In the genomic region with DNA sequence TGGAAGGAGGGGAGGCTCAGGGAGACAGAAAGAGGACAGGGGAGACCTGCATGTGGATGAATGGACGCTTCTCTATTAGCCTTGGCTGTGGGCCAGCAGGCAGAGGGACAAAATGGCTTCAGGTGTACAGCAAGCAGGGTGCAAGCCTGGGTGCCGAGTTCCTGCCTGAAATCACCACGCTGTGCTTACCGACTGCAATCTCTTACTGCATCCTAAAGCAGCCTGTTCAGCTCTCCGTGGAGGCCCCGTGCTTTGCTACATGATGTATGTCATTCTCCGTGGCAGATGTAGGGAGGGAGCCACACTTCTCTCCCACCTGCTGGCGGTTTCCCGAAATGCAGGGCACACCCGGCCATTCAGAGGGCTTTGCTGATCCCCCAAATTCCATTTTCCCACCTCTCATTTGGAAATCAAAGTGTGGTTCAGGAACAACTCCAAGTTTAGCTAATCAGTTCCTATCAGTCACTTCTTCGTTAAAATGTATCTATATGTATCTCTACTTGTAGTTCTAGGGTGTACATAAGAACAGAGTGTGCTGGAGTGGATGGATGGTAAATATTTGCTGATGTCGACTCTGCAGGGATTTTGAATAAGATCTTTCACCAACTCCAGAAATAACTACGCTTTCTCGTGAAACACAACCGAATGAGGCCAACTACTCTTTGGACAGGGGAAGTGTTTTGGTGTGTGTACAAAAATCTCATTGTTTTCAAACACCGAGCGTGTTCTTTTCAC, we compare ENCODE assay signal across 2 cellular contexts.
TF ChIP-seq lines count a peak whose summit lies in the region.

No MANE protein-coding gene starts in this region.

TF ChIP-seq in HCT116, 20 proteins besides CTCF, POLR2A, EP300 and RAD21 (continued from another document):
- TF ChIP-seq, protein P1, sequence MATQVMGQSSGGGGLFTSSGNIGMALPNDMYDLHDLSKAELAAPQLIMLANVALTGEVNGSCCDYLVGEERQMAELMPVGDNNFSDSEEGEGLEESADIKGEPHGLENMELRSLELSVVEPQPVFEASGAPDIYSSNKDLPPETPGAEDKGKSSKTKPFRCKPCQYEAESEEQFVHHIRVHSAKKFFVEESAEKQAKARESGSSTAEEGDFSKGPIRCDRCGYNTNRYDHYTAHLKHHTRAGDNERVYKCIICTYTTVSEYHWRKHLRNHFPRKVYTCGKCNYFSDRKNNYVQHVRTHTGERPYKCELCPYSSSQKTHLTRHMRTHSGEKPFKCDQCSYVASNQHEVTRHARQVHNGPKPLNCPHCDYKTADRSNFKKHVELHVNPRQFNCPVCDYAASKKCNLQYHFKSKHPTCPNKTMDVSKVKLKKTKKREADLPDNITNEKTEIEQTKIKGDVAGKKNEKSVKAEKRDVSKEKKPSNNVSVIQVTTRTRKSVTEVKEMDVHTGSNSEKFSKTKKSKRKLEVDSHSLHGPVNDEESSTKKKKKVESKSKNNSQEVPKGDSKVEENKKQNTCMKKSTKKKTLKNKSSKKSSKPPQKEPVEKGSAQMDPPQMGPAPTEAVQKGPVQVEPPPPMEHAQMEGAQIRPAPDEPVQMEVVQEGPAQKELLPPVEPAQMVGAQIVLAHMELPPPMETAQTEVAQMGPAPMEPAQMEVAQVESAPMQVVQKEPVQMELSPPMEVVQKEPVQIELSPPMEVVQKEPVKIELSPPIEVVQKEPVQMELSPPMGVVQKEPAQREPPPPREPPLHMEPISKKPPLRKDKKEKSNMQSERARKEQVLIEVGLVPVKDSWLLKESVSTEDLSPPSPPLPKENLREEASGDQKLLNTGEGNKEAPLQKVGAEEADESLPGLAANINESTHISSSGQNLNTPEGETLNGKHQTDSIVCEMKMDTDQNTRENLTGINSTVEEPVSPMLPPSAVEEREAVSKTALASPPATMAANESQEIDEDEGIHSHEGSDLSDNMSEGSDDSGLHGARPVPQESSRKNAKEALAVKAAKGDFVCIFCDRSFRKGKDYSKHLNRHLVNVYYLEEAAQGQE (IDR thresholded peaks at IDR 0.05; ENCODE audit: low read depth), result no peak
- TF ChIP-seq POLR2AphosphoS5 (IDR thresholded peaks at IDR 0.05; ENCODE audit: low read depth, low read length) (no peak), CBX3 (IDR thresholded peaks at IDR 0.05; ENCODE audit: low read depth) (no peak), CEBPB (IDR thresholded peaks at IDR 0.05; ENCODE audit: low read depth) (no peak), JUND (IDR thresholded peaks at IDR 0.05) (no peak), ELF1 (IDR thresholded peaks at IDR 0.05; ENCODE audit: borderline replicate concordance, low read depth) (no peak)

TF ChIP-seq in neural cell, 6 proteins besides CTCF, POLR2A, EP300 and RAD21:
- TF ChIP-seq, protein P1 (IDR thresholded peaks at IDR 0.05; ENCODE audit: borderline replicate concordance), result peak; percentile 41
- TF ChIP-seq SMC3 (conservative IDR thresholded peaks at IDR 0.05; ENCODE audit: poor library complexity), result peak; percentile 71
- peak; percentile 42 for TF ChIP-seq TAF1 (IDR thresholded peaks at IDR 0.05; ENCODE audit: low read depth)
- TF ChIP-seq MXI1 (conservative IDR thresholded peaks at IDR 0.05; ENCODE audit: poor library complexity, severe bottlenecking), result no peak
TF ChIP-seq in neural cell: peak in this region for 3.
